ENCODE assay signal across 23 cellular contexts in the genomic region with DNA sequence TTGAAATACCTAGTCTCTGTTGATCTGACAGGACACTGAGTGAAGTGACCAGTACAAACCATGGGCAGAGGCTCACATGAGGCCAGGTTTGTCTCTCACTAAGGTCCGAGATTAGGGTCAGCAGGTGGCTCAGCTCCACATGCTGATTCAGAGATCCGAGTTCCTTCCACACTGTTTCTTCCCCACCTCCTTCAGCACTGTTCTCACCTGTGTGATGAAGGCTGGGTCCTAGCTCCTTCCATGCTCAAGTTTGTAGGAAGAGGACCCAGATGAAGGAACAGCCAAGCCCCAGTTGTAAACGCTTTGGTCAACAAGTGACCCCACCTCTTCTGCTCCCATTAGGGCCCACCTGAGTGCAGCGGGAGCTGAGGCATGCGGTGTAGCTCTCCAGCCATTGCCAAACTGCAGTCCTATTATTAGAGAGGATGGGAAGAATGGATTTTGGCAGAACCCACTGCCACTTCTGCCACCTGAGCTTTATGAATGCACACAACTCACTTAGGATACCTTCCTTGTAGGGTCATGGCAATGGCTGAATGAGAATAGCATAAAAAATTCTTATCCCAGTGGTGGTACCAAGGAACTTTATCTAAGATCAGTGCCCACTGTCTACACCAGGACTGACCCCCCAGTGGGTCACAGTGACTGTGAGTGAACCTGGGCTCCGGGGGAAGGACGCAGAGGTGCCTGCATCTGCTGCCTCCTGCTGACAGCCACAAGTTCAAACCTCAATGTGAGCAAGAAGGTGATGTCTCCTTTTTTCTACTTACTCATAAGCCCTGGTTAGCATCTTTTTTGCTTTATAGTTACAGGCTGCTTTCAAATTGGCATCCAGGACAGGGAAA.
A peak's percentile ranks its signal among the peaks of the same experiment; 100 is the strongest.
DNase-seq lines count a peak whose midpoint lies in the region; ATAC-seq and TF ChIP-seq lines count a peak whose summit lies in the region.
"Had no signal": no experiment of that assay in that cellular context is flagged by ENCODE, and none has a peak within 500 bp of the region (broad histone marks: within the 10 kb centered on the region; RNA-seq: fewer than 3 reads in every experiment).

No MANE protein-coding gene starts in this region.

- H3K27ac Mint-ChIP-seq in endodermal cell (no peak overlapping the region), HFFc6 (no peak overlapping the region)
- H3K27ac Mint-ChIP-seq: activated naive CD4-positive, alpha-beta T cell treated with anti-CD3 and anti-CD28 coated beads, Interleukin-2, amount 50 U/mL, for 24 hours; activated T-cell treated with anti-CD3 and anti-CD28 coated beads, Interleukin-2, amount 50 U/mL, for 72 hours; immature natural killer cell; T-helper 17 cell had no signal

- H3K27ac ChIP-seq in HUES64 (ENCODE audit: low read depth, low read length) (peak overlapping the region; percentile 89; the same call in 1 of the 2 replicates), endodermal cell (ENCODE audit: low read depth, low read length) (peak overlapping the region; percentile 96), osteoblast (ENCODE audit: low read depth, low read length) (no peak overlapping the region)
- H3K27ac ChIP-seq: KMS-11, neutrophil, Peyer's patch, vagina had no signal

- H3K36me3 ChIP-seq in HUES64 (ENCODE audit: insufficient read depth, low read length), result no peaks in the 10 kb centered on the region
- H3K36me3 ChIP-seq in endodermal cell (ENCODE audit: control insufficient read depth, insufficient read depth, low read length), result no peaks in the 10 kb centered on the region
- no peaks in the 10 kb centered on the region for H3K36me3 ChIP-seq in osteoblast (ENCODE audit: insufficient read depth, low read length)
- H3K36me3 ChIP-seq: neutrophil, Peyer's patch, vagina had no signal

- H4K20me1 ChIP-seq in osteoblast (ENCODE audit: insufficient read depth, low read length), result no peaks in the 10 kb centered on the region

- H3K4me3 ChIP-seq in HUES64 (ENCODE audit: low read length) (no peak overlapping the region), endodermal cell (ENCODE audit: low read length) (no peak overlapping the region), osteoblast (ENCODE audit: insufficient read depth, low read length) (no peak overlapping the region)
- H3K4me3 ChIP-seq: Peyer's patch, vagina had no signal

- H3K9me3 ChIP-seq in HUES64 (ENCODE audit: insufficient read depth, low read depth, low read length), result no peaks in the 10 kb centered on the region
- H3K9me3 ChIP-seq in endodermal cell (ENCODE audit: control insufficient read depth, low read length), result no peaks in the 10 kb centered on the region
- no peaks in the 10 kb centered on the region for H3K9me3 ChIP-seq in osteoblast (ENCODE audit: low read depth, low read length)
- H3K9me3 ChIP-seq: neutrophil, Peyer's patch, vagina had no signal

- no peak overlapping the region for H2AFZ ChIP-seq in osteoblast (ENCODE audit: low read length)

- no peak for ATAC-seq in GM18520 (IDR thresholded peaks at IDR 0.05; ENCODE audit: unreplicated experiment)
- ATAC-seq: activated T-cell treated with anti-CD3 and anti-CD28 coated beads, Interleukin-2, amount 50 U/mL, for 72 hours; T-helper 17 cell had no signal

- H3K4me2 ChIP-seq in osteoblast (ENCODE audit: insufficient read depth, low read length), result no peak overlapping the region
- H3K4me2 ChIP-seq: KMS-11 had no signal

- H3K27me3 ChIP-seq in HUES64 (ENCODE audit: insufficient read depth, low read length) (no peaks in the 10 kb centered on the region), endodermal cell (ENCODE audit: control insufficient read depth, insufficient read depth, low read length, poor library complexity, severe bottlenecking) (no peaks in the 10 kb centered on the region), osteoblast (ENCODE audit: insufficient read depth, low read length) (no peaks in the 10 kb centered on the region)
- H3K27me3 ChIP-seq: neutrophil, Peyer's patch, vagina had no signal

- no peaks in the 10 kb centered on the region for H3K9me3 Mint-ChIP-seq in endodermal cell
- H3K9me3 Mint-ChIP-seq in HFFc6, result no peaks in the 10 kb centered on the region
- H3K9me3 Mint-ChIP-seq: activated naive CD4-positive, alpha-beta T cell treated with anti-CD3 and anti-CD28 coated beads, Interleukin-2, amount 50 U/mL, for 24 hours; activated T-cell treated with anti-CD3 and anti-CD28 coated beads, Interleukin-2, amount 50 U/mL, for 72 hours; immature natural killer cell had no signal

- DNase-seq in D341Med (ENCODE audit: low spot score), result peak; percentile 0
- peak; percentile 47 for DNase-seq in endodermal cell
- DNase-seq in osteoblast (ENCODE audit: insufficient read length, low spot score, missing footprints), result peak; percentile 49
- no peak for DNase-seq in HFFc6
- no peak for DNase-seq in DMS 273 (lab: John Stamatoyannopoulos, UW; ENCODE audit: unreplicated experiment)
- no peak for DNase-seq in DMS79 (lab: John Stamatoyannopoulos, UW)
- DNase-seq: ACHN; activated CD4-positive, alpha-beta T cell treated with anti-CD3 and anti-CD28 coated beads, Interleukin-2, amount 50 U/mL, for 4 hours; activated T-cell treated with anti-CD3 and anti-CD28 coated beads, Interleukin-2, amount 50 U/mL, for 72 hours; C1 segment of cervical spinal cord; immature natural killer cell; NCI-H1048; NCI-H2029 treated with DMSO at 0.1 percent for 48 hours; NK-92 treated with Interleukin-12 subunit alpha and Interleukin-12 subunit beta, amount 100 ng/mL, for 24 hours; stimulated activated CD8-positive, alpha-beta memory T cell treated with anti-CD3 and anti-CD28 coated beads, Interleukin-4, amount 100 ng/mL, for 48 hours; T-helper 17 cell had no signal

- H3K4me3 Mint-ChIP-seq in endodermal cell (no peak overlapping the region), HFFc6 (no peak overlapping the region)
- H3K4me3 Mint-ChIP-seq: activated naive CD4-positive, alpha-beta T cell treated with anti-CD3 and anti-CD28 coated beads, Interleukin-2, amount 50 U/mL, for 24 hours; activated T-cell treated with anti-CD3 and anti-CD28 coated beads, Interleukin-2, amount 50 U/mL, for 72 hours; immature natural killer cell; T-helper 17 cell had no signal

- H3K79me2 ChIP-seq in osteoblast (ENCODE audit: insufficient read depth, low read length), result no peaks in the 10 kb centered on the region

- H3K36me3 Mint-ChIP-seq in endodermal cell (ENCODE audit: low read depth) (no peaks in the 10 kb centered on the region), HFFc6 (ENCODE audit: low read depth) (no peaks in the 10 kb centered on the region)
- H3K36me3 Mint-ChIP-seq: activated naive CD4-positive, alpha-beta T cell treated with anti-CD3 and anti-CD28 coated beads, Interleukin-2, amount 50 U/mL, for 24 hours; immature natural killer cell had no signal

- H3K4me1 Mint-ChIP-seq in endodermal cell (peaks cover 64% of the 10 kb centered on the region), HFFc6 (ENCODE audit: low read depth) (no peaks in the 10 kb centered on the region)
- H3K4me1 Mint-ChIP-seq: activated naive CD4-positive, alpha-beta T cell treated with anti-CD3 and anti-CD28 coated beads, Interleukin-2, amount 50 U/mL, for 24 hours; immature natural killer cell; T-helper 17 cell had no signal

- H3K9ac ChIP-seq in HUES64 (ENCODE audit: low read depth, low read length), result peak overlapping the region; percentile 18; the same call in 1 of the 2 replicates
- H3K9ac ChIP-seq in endodermal cell (ENCODE audit: extremely low read depth, low read length, poor library complexity, severe bottlenecking), result no peak overlapping the region
- H3K9ac ChIP-seq: KMS-11 had no signal

- 93% methylated on average over 7 of the region's 7 CpGs for WGBS in HUES64
- 83% methylated on average over 2 to 7 of the region's 7 CpGs for WGBS in endodermal cell (ENCODE audit: insufficient coverage in 1 of 2, insufficient read length in 1 of 2), 2 experiments

- H3K27me3 Mint-ChIP-seq in endodermal cell (ENCODE audit: insufficient read depth) (peaks cover 18% of the 10 kb centered on the region), HFFc6 (ENCODE audit: insufficient read depth) (peaks cover 13% of the 10 kb centered on the region)
- H3K27me3 Mint-ChIP-seq: activated naive CD4-positive, alpha-beta T cell treated with anti-CD3 and anti-CD28 coated beads, Interleukin-2, amount 50 U/mL, for 24 hours had no signal

- TF ChIP-seq CTCF in endodermal cell (conservative IDR thresholded peaks at IDR 0.05) (no peak), osteoblast (IDR thresholded peaks at IDR 0.05; ENCODE audit: extremely low read depth, low read depth, low read length) (no peak), HFFc6 (IDR thresholded peaks at IDR 0.05) (no peak; the same call in 1 of the 2 replicates)

- H3K4me1 ChIP-seq in HUES64 (ENCODE audit: insufficient read depth, low read length) (peaks cover 38% of the 10 kb centered on the region), endodermal cell (ENCODE audit: control insufficient read depth, insufficient read depth, low read length) (peaks cover 21% of the 10 kb centered on the region), osteoblast (ENCODE audit: insufficient read depth, low read length) (no peaks in the 10 kb centered on the region)
- H3K4me1 ChIP-seq: Peyer's patch, vagina had no signal

Comparison
In these comparisons a context has a peak if more than half of its experiments do, and no peak if none do; other contexts are left out.
1. DNase-seq: peak in D341Med (single experiment), endodermal cell (single experiment) and osteoblast (single experiment); none in HFFc6 (single experiment), DMS 273 (single experiment) and DMS79 (single experiment).